8 cellular contexts compared by ENCODE assay signal in the genomic region with DNA sequence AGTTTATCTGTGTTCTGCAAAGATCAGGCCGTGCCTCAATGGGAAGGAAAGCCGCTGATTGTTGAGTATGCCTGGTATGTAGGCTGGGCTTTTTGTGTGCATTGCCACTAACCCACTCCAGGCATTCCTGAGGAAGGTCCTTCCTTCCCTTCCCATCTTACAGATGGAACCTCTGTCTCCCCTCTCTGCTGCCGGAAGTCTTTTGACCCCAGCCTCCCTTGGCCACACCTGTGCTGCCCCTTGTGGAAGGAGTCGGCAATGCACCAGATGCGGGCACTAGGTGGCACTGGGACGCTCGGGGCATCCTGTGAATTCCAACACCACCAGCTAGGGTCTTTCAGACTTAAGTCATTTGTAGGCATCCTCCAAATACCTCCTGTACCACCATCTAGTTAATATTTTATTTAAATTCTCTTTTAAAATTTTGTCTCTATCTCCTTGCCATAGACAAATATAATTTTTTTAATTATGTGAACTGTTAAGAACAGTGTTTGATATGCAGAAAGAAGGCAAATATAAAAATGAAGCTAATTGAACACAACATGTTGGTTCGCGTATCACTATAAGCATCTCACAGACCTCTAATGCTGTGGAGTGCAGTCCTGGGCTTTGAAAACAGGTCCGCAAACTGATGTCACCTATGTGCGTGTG.
DNase-seq lines count a peak whose midpoint lies in the region; TF ChIP-seq lines count a peak whose summit lies in the region.

No MANE protein-coding gene starts in this region.

- no CpG with 5 or more reads among the region's 11 CpGs for WGBS in trophoblast cell (ENCODE audit: extremely low coverage, insufficient coverage, insufficient read length)

- no peak overlapping the region for H3K18ac ChIP-seq in trophoblast cell (ENCODE audit: low read length)

- DNase-seq in Calu3 (peak; percentile 57), LoVo (ENCODE audit: low spot score) (peak; percentile 18), endothelial cell (ENCODE audit: low spot score) (peak; percentile 69), trophoblast cell (peak; percentile 7 to 50), NK-92 (lab: John Stamatoyannopoulos, UW; ENCODE audit: unreplicated experiment) (no peak), SKM-1 (lab: John Stamatoyannopoulos, UW; ENCODE audit: unreplicated experiment) (no peak), amniotic stem cell (lab: John Stamatoyannopoulos, UW) (no peak)
- DNase-seq in activated CD4-positive, alpha-beta memory T cell treated with anti-CD3 and anti-CD28 coated beads for 36 hours, result peak; percentile 83

- H4K8ac ChIP-seq in trophoblast cell (ENCODE audit: low read depth, low read length), result no peak overlapping the region

- no peak overlapping the region for H2AK5ac ChIP-seq in trophoblast cell (ENCODE audit: low read length)

- no peaks in the 10 kb centered on the region for H3K27me3 ChIP-seq in trophoblast cell (ENCODE audit: insufficient read depth, low read length)

- POLR2A ChIA-PET in activated CD4-positive, alpha-beta memory T cell treated with anti-CD3 and anti-CD28 coated beads for 36 hours (lab: Charles Lee), result no interaction called here

- H3K4me1 ChIP-seq in trophoblast cell (ENCODE audit: control insufficient read depth in 1 of 2, insufficient read depth in 2 of 2, low read length in 2 of 2), result peaks cover 4 to 5% of the 10 kb centered on the region in 2 experiments

- no peak overlapping the region for H3K4me3 ChIP-seq in trophoblast cell (ENCODE audit: low read depth, low read length)

- H3K27ac Mint-ChIP-seq in Calu3 (ENCODE audit: unreplicated experiment), result no peak overlapping the region
- no peak overlapping the region for H3K27ac Mint-ChIP-seq in activated CD4-positive, alpha-beta memory T cell treated with anti-CD3 and anti-CD28 coated beads for 36 hours
- H3K27ac Mint-ChIP-seq in endothelial cell (ENCODE audit: unreplicated experiment), result no peak overlapping the region

- no peak overlapping the region for H2BK5ac ChIP-seq in trophoblast cell (ENCODE audit: low read depth, low read length, poor library complexity)

- H3K27me3 Mint-ChIP-seq in Calu3 (ENCODE audit: unreplicated experiment), result no peaks in the 10 kb centered on the region
- H3K27me3 Mint-ChIP-seq in activated CD4-positive, alpha-beta memory T cell treated with anti-CD3 and anti-CD28 coated beads for 36 hours, result no peaks in the 10 kb centered on the region
- peaks cover 10% of the 10 kb centered on the region for H3K27me3 Mint-ChIP-seq in endothelial cell (ENCODE audit: unreplicated experiment)

- H2BK120ac ChIP-seq in trophoblast cell (ENCODE audit: insufficient read depth, low read length, poor library complexity), result no peak overlapping the region

- H3K36me3 Mint-ChIP-seq in Calu3 (ENCODE audit: insufficient read depth, unreplicated experiment) (peaks cover 7% of the 10 kb centered on the region), endothelial cell (ENCODE audit: low read depth, unreplicated experiment) (peaks cover 6% of the 10 kb centered on the region)
- no peaks in the 10 kb centered on the region for H3K36me3 Mint-ChIP-seq in activated CD4-positive, alpha-beta memory T cell treated with anti-CD3 and anti-CD28 coated beads for 36 hours

- no peak overlapping the region for H3K4ac ChIP-seq in trophoblast cell (ENCODE audit: low read depth, low read length)

- H3K9me3 Mint-ChIP-seq in Calu3 (ENCODE audit: low read depth, unreplicated experiment) (no peaks in the 10 kb centered on the region), endothelial cell (ENCODE audit: unreplicated experiment) (no peaks in the 10 kb centered on the region)
- H3K9me3 Mint-ChIP-seq in activated CD4-positive, alpha-beta memory T cell treated with anti-CD3 and anti-CD28 coated beads for 36 hours, result no peaks in the 10 kb centered on the region

- no peak overlapping the region for H3K23ac ChIP-seq in trophoblast cell (ENCODE audit: low read length)

- no peaks in the 10 kb centered on the region for H3K9me3 ChIP-seq in trophoblast cell (ENCODE audit: insufficient read depth, low read depth, low read length)

- H3K14ac ChIP-seq in trophoblast cell (ENCODE audit: low read length), result no peak overlapping the region

- H3K4me1 Mint-ChIP-seq in Calu3 (ENCODE audit: low read depth, unreplicated experiment) (peaks cover 8% of the 10 kb centered on the region), endothelial cell (ENCODE audit: unreplicated experiment) (no peaks in the 10 kb centered on the region)
- peaks cover 42% of the 10 kb centered on the region for H3K4me1 Mint-ChIP-seq in activated CD4-positive, alpha-beta memory T cell treated with anti-CD3 and anti-CD28 coated beads for 36 hours (ENCODE audit: low read depth)

- no peak overlapping the region for H4K91ac ChIP-seq in trophoblast cell (ENCODE audit: low read depth, low read length)

- peaks cover 1 to 2% of the 10 kb centered on the region in 2 experiments for H3K36me3 ChIP-seq in trophoblast cell (ENCODE audit: control insufficient read depth in 1 of 2, insufficient read depth in 2 of 2, low read length in 2 of 2)

- no peak overlapping the region for H3K9ac ChIP-seq in trophoblast cell (ENCODE audit: low read length)

- H3K27ac ChIP-seq in trophoblast cell (ENCODE audit: low read depth, low read length), result no peak overlapping the region

- no peaks in the 10 kb centered on the region for H3K79me2 ChIP-seq in trophoblast cell (ENCODE audit: control insufficient read depth, insufficient read depth, low read length, poor library complexity)

- BruUV-seq in Calu3 (replicated peaks; lab: Mats Ljungman, UMichigan), result no TSS peak

- TF ChIP-seq CTCF in Calu3 (IDR thresholded peaks at IDR 0.05; ENCODE audit: unreplicated experiment), result peak; percentile 66
- peak; percentile 71 for TF ChIP-seq CTCF in endothelial cell (IDR thresholded peaks at IDR 0.05; ENCODE audit: unreplicated experiment)

- no peaks in the 10 kb centered on the region for H3K79me1 ChIP-seq in trophoblast cell (ENCODE audit: low read length)

- no peak overlapping the region for H3K4me2 ChIP-seq in trophoblast cell (ENCODE audit: low read length)

- no peak overlapping the region for H4K12ac ChIP-seq in trophoblast cell (ENCODE audit: low read depth, low read length)

- H2AFZ ChIP-seq in trophoblast cell (ENCODE audit: insufficient read depth, low read length, poor library complexity), result no peak overlapping the region

- CTCF ChIA-PET in Calu3 (lab: Charles Lee), result no interaction called here
- CTCF ChIA-PET in activated CD4-positive, alpha-beta memory T cell treated with anti-CD3 and anti-CD28 coated beads for 36 hours (lab: Charles Lee), result interaction anchor here (0.6 to 3.5 kb wide), 33 partner anchors 9 to 218 kb away, joined by 3 to 37 read pairs (median 4); no protein-coding TSS in a partner anchor

- H3K4me3 Mint-ChIP-seq in Calu3 (ENCODE audit: low read depth, unreplicated experiment) (no peak overlapping the region), endothelial cell (ENCODE audit: unreplicated experiment) (no peak overlapping the region)
- no peak overlapping the region for H3K4me3 Mint-ChIP-seq in activated CD4-positive, alpha-beta memory T cell treated with anti-CD3 and anti-CD28 coated beads for 36 hours

- intact Hi-C loops in Calu3 (cut with micrococcal nuclease; ENCODE audit: unreplicated experiment), result no loop called here
- intact Hi-C loops in activated CD4-positive, alpha-beta memory T cell treated with anti-CD3 and anti-CD28 coated beads for 36 hours (cut with micrococcal nuclease), result loop anchor here (1.0 kb wide), 1 partner anchor 68 kb away; no protein-coding TSS in a partner anchor

- H2BK12ac ChIP-seq in trophoblast cell (ENCODE audit: low read length), result no peak overlapping the region

Comparison
In these comparisons a context has a peak if more than half of its experiments do, and no peak if none do; other contexts are left out.
1. DNase-seq: peak in Calu3 (single experiment), LoVo (single experiment), activated CD4-positive, alpha-beta memory T cell treated with anti-CD3 and anti-CD28 coated beads for 36 hours (single experiment), endothelial cell (single experiment) and trophoblast cell (2 of 2); none in NK-92 (single experiment), SKM-1 (single experiment) and amniotic stem cell (single experiment).